6 cellular contexts compared by ENCODE assay signal in genomic region chr9:6381477-6382012, GRCh38. TPM values are rescaled to one million over a fixed set of nuclear protein-coding genes. Genes with fewer than 3 reads are reported as not detected.
"Had no signal": no experiment of that assay in that cellular context is flagged by ENCODE, and none has a peak within 500 bp of the region (broad histone marks: within the 10 kb centered on the region; RNA-seq: fewer than 3 reads in every experiment).

No MANE protein-coding gene starts in this region.

RNA-seq across cellular contexts. Expression of gene TPD52L3, which starts 53.4 kb away (rescaled TPM):
- total RNA-seq: HepG2, HT-29, HT1080, IMR-90, K562 had no signal
- polyA plus RNA-seq: HepG2, IgD-negative memory B cell, IMR-90, K562 had no signal
